Comparison of ENCODE assay signal across 1 cellular context in the genomic region with DNA sequence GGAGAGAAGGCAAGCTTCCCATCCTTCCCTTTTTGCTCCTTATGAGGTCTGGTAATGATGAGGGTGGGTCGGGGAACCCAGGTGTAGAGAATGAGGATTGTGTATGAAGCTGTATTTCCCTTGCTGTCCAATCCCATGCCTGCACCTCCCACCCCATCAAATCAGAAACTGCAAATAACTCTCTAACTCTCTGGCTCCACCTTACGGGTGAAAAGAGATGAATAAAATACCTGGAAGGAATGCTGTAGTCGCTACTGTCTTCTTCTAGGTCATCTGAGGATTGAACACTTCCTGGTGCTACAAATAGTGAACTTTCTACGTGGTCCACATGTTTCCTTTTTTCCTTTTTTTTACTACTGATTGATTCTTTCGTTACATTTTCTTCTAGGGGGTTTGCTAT.
TF ChIP-seq lines count a peak whose summit lies in the region.

No MANE protein-coding gene starts in this region.

TF ChIP-seq in GM12878, 131 proteins besides CTCF, POLR2A, EP300 and RAD21 (continued from another document):
- TF ChIP-seq ZBTB4 (CRISPR knock-in tag; IDR thresholded peaks at IDR 0.05) = no peak
- no peak for TF ChIP-seq GABPA (IDR thresholded peaks at IDR 0.05; ENCODE audit: low read depth)
- TF ChIP-seq SUPT20H (IDR thresholded peaks at IDR 0.05; ENCODE audit: borderline replicate concordance, control insufficient read depth, low read depth, low read length) = no peak
- no peak for TF ChIP-seq CEBPB (IDR thresholded peaks at IDR 0.05; ENCODE audit: borderline replicate concordance in 1 of 2, low read depth in 2 of 2, low read length in 2 of 2)
- no peak for TF ChIP-seq RCOR1 (conservative IDR thresholded peaks at IDR 0.05; ENCODE audit: low read depth, low read length)
- no peak for TF ChIP-seq EGR1 (IDR thresholded peaks at IDR 0.05; ENCODE audit: borderline replicate concordance in 1 of 2, low read depth in 2 of 2, low read length in 2 of 2)
- no peak for TF ChIP-seq EZH2 (IDR thresholded peaks at IDR 0.05; ENCODE audit: borderline replicate concordance, control insufficient read depth, low read depth, low read length)
- TF ChIP-seq IKZF2 (IDR thresholded peaks at IDR 0.05) = peak; percentile 20 to 41; a peak in 1 of 4 replicates
- no peak for TF ChIP-seq RFX5 (IDR thresholded peaks at IDR 0.05; ENCODE audit: low read depth, low read length)
- TF ChIP-seq, protein P1, sequence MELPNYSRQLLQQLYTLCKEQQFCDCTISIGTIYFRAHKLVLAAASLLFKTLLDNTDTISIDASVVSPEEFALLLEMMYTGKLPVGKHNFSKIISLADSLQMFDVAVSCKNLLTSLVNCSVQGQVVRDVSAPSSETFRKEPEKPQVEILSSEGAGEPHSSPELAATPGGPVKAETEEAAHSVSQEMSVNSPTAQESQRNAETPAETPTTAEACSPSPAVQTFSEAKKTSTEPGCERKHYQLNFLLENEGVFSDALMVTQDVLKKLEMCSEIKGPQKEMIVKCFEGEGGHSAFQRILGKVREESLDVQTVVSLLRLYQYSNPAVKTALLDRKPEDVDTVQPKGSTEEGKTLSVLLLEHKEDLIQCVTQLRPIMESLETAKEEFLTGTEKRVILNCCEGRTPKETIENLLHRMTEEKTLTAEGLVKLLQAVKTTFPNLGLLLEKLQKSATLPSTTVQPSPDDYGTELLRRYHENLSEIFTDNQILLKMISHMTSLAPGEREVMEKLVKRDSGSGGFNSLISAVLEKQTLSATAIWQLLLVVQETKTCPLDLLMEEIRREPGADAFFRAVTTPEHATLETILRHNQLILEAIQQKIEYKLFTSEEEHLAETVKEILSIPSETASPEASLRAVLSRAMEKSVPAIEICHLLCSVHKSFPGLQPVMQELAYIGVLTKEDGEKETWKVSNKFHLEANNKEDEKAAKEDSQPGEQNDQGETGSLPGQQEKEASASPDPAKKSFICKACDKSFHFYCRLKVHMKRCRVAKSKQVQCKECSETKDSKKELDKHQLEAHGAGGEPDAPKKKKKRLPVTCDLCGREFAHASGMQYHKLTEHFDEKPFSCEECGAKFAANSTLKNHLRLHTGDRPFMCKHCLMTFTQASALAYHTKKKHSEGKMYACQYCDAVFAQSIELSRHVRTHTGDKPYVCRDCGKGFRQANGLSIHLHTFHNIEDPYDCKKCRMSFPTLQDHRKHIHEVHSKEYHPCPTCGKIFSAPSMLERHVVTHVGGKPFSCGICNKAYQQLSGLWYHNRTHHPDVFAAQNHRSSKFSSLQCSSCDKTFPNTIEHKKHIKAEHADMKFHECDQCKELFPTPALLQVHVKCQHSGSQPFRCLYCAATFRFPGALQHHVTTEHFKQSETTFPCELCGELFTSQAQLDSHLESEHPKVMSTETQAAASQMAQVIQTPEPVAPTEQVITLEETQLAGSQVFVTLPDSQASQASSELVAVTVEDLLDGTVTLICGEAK (IDR thresholded peaks at IDR 0.05; ENCODE audit: borderline replicate concordance) = no peak
- 0 out of 2 replicates have a peak, but pooled peaks have one; percentile 34 for TF ChIP-seq ATF7 (IDR thresholded peaks at IDR 0.05; ENCODE audit: low read depth)
- TF ChIP-seq NKRF (conservative IDR thresholded peaks at IDR 0.05) = no peak; the same call in 1 of the 2 replicates
- no peak for TF ChIP-seq MAX (IDR thresholded peaks at IDR 0.05; ENCODE audit: low read depth, low read length)
- TF ChIP-seq CREB1 (IDR thresholded peaks at IDR 0.05; ENCODE audit: low read depth) = no peak
- TF ChIP-seq, protein P2, sequence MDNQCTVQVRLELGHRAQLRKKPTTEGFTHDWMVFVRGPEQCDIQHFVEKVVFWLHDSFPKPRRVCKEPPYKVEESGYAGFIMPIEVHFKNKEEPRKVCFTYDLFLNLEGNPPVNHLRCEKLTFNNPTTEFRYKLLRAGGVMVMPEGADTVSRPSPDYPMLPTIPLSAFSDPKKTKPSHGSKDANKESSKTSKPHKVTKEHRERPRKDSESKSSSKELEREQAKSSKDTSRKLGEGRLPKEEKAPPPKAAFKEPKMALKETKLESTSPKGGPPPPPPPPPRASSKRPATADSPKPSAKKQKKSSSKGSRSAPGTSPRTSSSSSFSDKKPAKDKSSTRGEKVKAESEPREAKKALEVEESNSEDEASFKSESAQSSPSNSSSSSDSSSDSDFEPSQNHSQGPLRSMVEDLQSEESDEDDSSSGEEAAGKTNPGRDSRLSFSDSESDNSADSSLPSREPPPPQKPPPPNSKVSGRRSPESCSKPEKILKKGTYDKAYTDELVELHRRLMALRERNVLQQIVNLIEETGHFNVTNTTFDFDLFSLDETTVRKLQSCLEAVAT (IDR thresholded peaks at IDR 0.05) = no peak
- TF ChIP-seq KAT2A (conservative IDR thresholded peaks at IDR 0.05; ENCODE audit: control insufficient read depth, low read depth, low read length) = no peak
